ENCODE assay signal across 12 cellular contexts in the genomic region with DNA sequence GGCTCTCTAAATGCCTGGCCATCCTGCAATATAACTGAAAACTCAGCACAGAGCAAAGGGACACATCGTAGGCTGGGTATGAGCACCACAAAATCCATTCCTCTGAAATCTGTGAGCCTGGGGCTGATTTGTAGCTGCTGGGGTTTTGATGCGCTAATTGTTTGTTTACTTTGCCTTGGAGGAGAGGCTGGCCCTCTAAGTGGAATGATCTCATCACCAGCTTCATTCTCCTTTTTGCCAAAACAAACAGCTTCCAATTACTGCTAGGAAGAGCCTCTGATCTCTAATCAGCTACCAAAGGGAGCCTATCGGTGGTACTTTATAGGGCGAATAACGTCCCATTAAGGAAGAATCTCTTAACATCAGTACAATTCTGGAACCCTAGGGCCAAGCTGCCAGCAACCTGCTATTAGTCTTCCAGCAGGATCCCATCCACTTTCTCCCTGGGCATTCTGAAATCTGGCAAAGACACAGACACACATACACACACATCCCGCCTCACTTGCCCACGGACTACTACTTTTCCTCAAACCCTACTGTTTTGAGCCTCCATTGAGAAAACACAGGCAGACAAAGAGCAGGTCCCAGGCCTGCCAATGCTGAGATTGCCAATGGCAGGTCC.
DNase-seq lines count a peak whose midpoint lies in the region; ATAC-seq and TF ChIP-seq lines count a peak whose summit lies in the region.
"Had no signal": no experiment of that assay in that cellular context is flagged by ENCODE, and none has a peak within 500 bp of the region (broad histone marks: within the 10 kb centered on the region; RNA-seq: fewer than 3 reads in every experiment).

No MANE protein-coding gene starts in this region.

- H3K4me3 ChIP-seq in fibroblast of mammary gland (ENCODE audit: control insufficient read depth, low read depth, low read length): no peak overlapping the region
- H3K4me3 ChIP-seq: spleen had no signal

- TF ChIP-seq CTCF in fibroblast of mammary gland (conservative IDR thresholded peaks at IDR 0.05; ENCODE audit: control insufficient read depth, insufficient read depth, low read depth, low read length): no peak

- DNase-seq in DMS53 (lab: John Stamatoyannopoulos, UW) (peak; percentile 68), NCI-H1092 treated with DMSO at 0.1 percent for 48 hours (lab: John Stamatoyannopoulos, UW) (peak; percentile 89), NCI-H748 treated with DMSO at 0.1 percent for 48 hours (lab: John Stamatoyannopoulos, UW) (peak; percentile 89), fibroblast of mammary gland (ENCODE audit: low read depth) (peak; percentile 28), NCI-H1048 (lab: John Stamatoyannopoulos, UW) (no peak), NCI-H187 treated with DMSO at 0.1 percent for 48 hours (lab: John Stamatoyannopoulos, UW) (no peak), KG1 (lab: John Stamatoyannopoulos, UW) (no peak)
- DNase-seq: kidney, spleen had no signal

- no peak for ATAC-seq in GM19452 (IDR thresholded peaks at IDR 0.05; ENCODE audit: unreplicated experiment)
- ATAC-seq: esophagus mucosa, Panc1 had no signal

Comparison
In these comparisons a context has a peak if more than half of its experiments do, and no peak if none do; other contexts are left out.
1. DNase-seq: peak in DMS53 (single experiment), NCI-H1092 treated with DMSO at 0.1 percent for 48 hours (single experiment), NCI-H748 treated with DMSO at 0.1 percent for 48 hours (single experiment) and fibroblast of mammary gland (single experiment); none in NCI-H1048 (single experiment), NCI-H187 treated with DMSO at 0.1 percent for 48 hours (single experiment) and KG1 (single experiment).